Comparison of ENCODE assay signal across 1 cellular context in genomic region chr12:24482882-24483604, GRCh38.
TF ChIP-seq lines count a peak whose summit lies in the region.

No MANE protein-coding gene starts in this region.

TF ChIP-seq in WTC11, 78 proteins besides CTCF, POLR2A, EP300 and RAD21 (continued from another document):
- no peak for TF ChIP-seq MAX (CRISPR knock-in tag; IDR thresholded peaks at IDR 0.05)
- TF ChIP-seq USF2 (CRISPR knock-in tag; IDR thresholded peaks at IDR 0.05), result no peak
- TF ChIP-seq, protein P1, sequence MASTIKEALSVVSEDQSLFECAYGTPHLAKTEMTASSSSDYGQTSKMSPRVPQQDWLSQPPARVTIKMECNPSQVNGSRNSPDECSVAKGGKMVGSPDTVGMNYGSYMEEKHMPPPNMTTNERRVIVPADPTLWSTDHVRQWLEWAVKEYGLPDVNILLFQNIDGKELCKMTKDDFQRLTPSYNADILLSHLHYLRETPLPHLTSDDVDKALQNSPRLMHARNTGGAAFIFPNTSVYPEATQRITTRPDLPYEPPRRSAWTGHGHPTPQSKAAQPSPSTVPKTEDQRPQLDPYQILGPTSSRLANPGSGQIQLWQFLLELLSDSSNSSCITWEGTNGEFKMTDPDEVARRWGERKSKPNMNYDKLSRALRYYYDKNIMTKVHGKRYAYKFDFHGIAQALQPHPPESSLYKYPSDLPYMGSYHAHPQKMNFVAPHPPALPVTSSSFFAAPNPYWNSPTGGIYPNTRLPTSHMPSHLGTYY (CRISPR knock-in tag; IDR thresholded peaks at IDR 0.05), result no peak
- no peak for TF ChIP-seq ZNF425 (CRISPR knock-in tag; conservative IDR thresholded peaks at IDR 0.05)
- TF ChIP-seq TEAD1 (CRISPR knock-in tag; IDR thresholded peaks at IDR 0.05), result no peak
- no peak for TF ChIP-seq ZBTB21 (CRISPR knock-in tag; IDR thresholded peaks at IDR 0.05; ENCODE audit: borderline replicate concordance)
- TF ChIP-seq PRDM15 (CRISPR knock-in tag; IDR thresholded peaks at IDR 0.05), result no peak
- no peak for TF ChIP-seq FOXJ3 (CRISPR knock-in tag; IDR thresholded peaks at IDR 0.05; ENCODE audit: borderline replicate concordance)
- TF ChIP-seq E2F4 (CRISPR knock-in tag; IDR thresholded peaks at IDR 0.05; ENCODE audit: borderline replicate concordance, low read depth), result no peak
- no peak for TF ChIP-seq ZNF396 (CRISPR knock-in tag; IDR thresholded peaks at IDR 0.05; ENCODE audit: borderline replicate concordance)
- no peak for TF ChIP-seq ELF4 (CRISPR knock-in tag; IDR thresholded peaks at IDR 0.05; ENCODE audit: low read depth)
- TF ChIP-seq ATF1 (CRISPR knock-in tag; IDR thresholded peaks at IDR 0.05), result no peak
- TF ChIP-seq CBFB (CRISPR knock-in tag; IDR thresholded peaks at IDR 0.05; ENCODE audit: low read depth), result no peak
- TF ChIP-seq ZNF121 (CRISPR knock-in tag; IDR thresholded peaks at IDR 0.05), result no peak
- TF ChIP-seq, protein P2, sequence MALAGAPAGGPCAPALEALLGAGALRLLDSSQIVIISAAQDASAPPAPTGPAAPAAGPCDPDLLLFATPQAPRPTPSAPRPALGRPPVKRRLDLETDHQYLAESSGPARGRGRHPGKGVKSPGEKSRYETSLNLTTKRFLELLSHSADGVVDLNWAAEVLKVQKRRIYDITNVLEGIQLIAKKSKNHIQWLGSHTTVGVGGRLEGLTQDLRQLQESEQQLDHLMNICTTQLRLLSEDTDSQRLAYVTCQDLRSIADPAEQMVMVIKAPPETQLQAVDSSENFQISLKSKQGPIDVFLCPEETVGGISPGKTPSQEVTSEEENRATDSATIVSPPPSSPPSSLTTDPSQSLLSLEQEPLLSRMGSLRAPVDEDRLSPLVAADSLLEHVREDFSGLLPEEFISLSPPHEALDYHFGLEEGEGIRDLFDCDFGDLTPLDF (CRISPR knock-in tag; IDR thresholded peaks at IDR 0.05), result no peak
- no peak for TF ChIP-seq ATF6 (CRISPR knock-in tag; IDR thresholded peaks at IDR 0.05)
